1 cellular context compared by ENCODE assay signal in the genomic region with DNA sequence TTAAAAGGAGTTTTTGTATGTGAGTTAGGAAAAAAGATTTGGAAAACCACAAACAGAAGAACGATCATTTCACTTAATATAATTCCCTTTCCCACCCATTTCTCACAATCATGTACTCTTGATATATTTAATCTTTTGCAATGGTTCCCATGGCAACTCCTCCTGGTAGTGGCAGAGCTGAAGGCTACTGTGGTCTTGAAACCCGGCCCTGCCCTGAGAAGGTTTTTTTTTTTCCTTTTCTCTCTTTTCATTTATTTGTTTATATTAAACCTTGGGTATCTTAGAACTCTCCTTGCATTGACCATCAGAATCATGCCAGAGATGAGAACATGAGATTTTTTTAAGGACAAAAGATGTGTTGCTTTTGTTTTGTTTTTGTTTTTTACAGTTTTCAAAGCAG.
TF ChIP-seq lines count a peak whose summit lies in the region.

No MANE protein-coding gene starts in this region.

TF ChIP-seq in GM23338, 12 proteins besides CTCF, POLR2A, EP300 and RAD21 (continued from another document):
- no peak for TF ChIP-seq ETS1 (IDR thresholded peaks at IDR 0.05)
- no peak for TF ChIP-seq POLR2AphosphoS5 (IDR thresholded peaks at IDR 0.05; ENCODE audit: low read depth)
- TF ChIP-seq STAT1 (IDR thresholded peaks at IDR 0.05; ENCODE audit: unreplicated experiment) = no peak
- TF ChIP-seq, protein P1, sequence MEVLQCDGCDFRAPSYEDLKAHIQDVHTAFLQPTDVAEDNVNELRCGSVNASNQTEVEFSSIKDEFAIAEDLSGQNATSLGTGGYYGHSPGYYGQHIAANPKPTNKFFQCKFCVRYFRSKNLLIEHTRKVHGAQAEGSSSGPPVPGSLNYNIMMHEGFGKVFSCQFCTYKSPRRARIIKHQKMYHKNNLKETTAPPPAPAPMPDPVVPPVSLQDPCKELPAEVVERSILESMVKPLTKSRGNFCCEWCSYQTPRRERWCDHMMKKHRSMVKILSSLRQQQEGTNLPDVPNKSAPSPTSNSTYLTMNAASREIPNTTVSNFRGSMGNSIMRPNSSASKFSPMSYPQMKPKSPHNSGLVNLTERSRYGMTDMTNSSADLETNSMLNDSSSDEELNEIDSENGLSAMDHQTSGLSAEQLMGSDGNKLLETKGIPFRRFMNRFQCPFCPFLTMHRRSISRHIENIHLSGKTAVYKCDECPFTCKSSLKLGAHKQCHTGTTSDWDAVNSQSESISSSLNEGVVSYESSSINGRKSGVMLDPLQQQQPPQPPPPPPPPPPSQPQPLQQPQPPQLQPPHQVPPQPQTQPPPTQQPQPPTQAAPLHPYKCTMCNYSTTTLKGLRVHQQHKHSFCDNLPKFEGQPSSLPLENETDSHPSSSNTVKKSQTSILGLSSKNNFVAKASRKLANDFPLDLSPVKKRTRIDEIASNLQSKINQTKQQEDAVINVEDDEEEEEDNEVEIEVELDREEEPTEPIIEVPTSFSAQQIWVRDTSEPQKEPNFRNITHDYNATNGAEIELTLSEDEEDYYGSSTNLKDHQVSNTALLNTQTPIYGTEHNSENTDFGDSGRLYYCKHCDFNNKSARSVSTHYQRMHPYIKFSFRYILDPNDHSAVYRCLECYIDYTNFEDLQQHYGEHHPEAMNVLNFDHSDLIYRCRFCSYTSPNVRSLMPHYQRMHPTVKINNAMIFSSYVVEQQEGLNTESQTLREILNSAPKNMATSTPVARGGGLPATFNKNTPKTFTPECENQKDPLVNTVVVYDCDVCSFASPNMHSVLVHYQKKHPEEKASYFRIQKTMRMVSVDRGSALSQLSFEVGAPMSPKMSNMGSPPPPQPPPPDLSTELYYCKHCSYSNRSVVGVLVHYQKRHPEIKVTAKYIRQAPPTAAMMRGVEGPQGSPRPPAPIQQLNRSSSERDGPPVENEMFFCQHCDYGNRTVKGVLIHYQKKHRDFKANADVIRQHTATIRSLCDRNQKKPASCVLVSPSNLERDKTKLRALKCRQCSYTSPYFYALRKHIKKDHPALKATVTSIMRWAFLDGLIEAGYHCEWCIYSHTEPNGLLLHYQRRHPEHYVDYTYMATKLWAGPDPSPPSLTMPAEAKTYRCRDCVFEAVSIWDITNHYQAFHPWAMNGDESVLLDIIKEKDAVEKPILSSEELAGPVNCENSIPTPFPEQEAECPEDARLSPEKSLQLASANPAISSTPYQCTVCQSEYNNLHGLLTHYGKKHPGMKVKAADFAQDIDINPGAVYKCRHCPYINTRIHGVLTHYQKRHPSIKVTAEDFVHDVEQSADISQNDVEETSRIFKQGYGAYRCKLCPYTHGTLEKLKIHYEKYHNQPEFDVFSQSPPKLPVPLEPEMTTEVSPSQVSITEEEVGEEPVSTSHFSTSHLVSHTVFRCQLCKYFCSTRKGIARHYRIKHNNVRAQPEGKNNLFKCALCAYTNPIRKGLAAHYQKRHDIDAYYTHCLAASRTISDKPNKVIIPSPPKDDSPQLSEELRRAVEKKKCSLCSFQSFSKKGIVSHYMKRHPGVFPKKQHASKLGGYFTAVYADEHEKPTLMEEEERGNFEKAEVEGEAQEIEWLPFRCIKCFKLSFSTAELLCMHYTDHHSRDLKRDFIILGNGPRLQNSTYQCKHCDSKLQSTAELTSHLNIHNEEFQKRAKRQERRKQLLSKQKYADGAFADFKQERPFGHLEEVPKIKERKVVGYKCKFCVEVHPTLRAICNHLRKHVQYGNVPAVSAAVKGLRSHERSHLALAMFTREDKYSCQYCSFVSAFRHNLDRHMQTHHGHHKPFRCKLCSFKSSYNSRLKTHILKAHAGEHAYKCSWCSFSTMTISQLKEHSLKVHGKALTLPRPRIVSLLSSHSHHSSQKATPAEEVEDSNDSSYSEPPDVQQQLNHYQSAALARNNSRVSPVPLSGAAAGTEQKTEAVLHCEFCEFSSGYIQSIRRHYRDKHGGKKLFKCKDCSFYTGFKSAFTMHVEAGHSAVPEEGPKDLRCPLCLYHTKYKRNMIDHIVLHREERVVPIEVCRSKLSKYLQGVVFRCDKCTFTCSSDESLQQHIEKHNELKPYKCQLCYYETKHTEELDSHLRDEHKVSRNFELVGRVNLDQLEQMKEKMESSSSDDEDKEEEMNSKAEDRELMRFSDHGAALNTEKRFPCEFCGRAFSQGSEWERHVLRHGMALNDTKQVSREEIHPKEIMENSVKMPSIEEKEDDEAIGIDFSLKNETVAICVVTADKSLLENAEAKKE (CRISPR knock-in tag; IDR thresholded peaks at IDR 0.05) = no peak
- TF ChIP-seq REST (IDR thresholded peaks at IDR 0.05; ENCODE audit: unreplicated experiment) = no peak
- TF ChIP-seq CREB1 (CRISPR knock-in tag; IDR thresholded peaks at IDR 0.05; ENCODE audit: low read depth) = no peak
